In genomic region chr9:8401961-8402701, GRCh38 we compare ENCODE assay signal across 13 cellular contexts.
"Had no signal": no experiment of that assay in that cellular context is flagged by ENCODE, and none has a peak within 500 bp of the region (broad histone marks: within the 10 kb centered on the region; RNA-seq: fewer than 3 reads in every experiment).

No MANE protein-coding gene starts in this region.

- H3K9me3 Mint-ChIP-seq: activated B cell treated with CpG ODN at 0.5 μM for 24 hours; activated CD4-positive, alpha-beta T cell treated with anti-CD3 and anti-CD28 coated beads, Interleukin-2, amount 10 ng/mL, durations not matched to agents 7 days and 5 days; activated naive CD4-positive, alpha-beta T cell treated with anti-CD3 and anti-CD28 coated beads, Interleukin-2, amount 10 ng/mL, durations not matched to agents 7 days and 5 days; immature natural killer cell; nephron had no signal

- H3K4me3 Mint-ChIP-seq: activated B cell treated with CpG ODN at 0.5 μM for 24 hours; activated CD4-positive, alpha-beta T cell treated with anti-CD3 and anti-CD28 coated beads, Interleukin-2, amount 10 ng/mL, durations not matched to agents 7 days and 5 days; activated naive CD4-positive, alpha-beta T cell treated with anti-CD3 and anti-CD28 coated beads, Interleukin-2, amount 10 ng/mL, durations not matched to agents 7 days and 5 days; immature natural killer cell; nephron had no signal

- H3K4me1 Mint-ChIP-seq: activated B cell treated with CpG ODN at 0.5 μM for 24 hours; activated CD4-positive, alpha-beta T cell treated with anti-CD3 and anti-CD28 coated beads, Interleukin-2, amount 10 ng/mL, durations not matched to agents 7 days and 5 days; activated naive CD4-positive, alpha-beta T cell treated with anti-CD3 and anti-CD28 coated beads, Interleukin-2, amount 10 ng/mL, durations not matched to agents 7 days and 5 days; immature natural killer cell had no signal

- H3K27me3 Mint-ChIP-seq: activated B cell treated with CpG ODN at 0.5 μM for 24 hours; activated CD4-positive, alpha-beta T cell treated with anti-CD3 and anti-CD28 coated beads, Interleukin-2, amount 10 ng/mL, durations not matched to agents 7 days and 5 days; activated naive CD4-positive, alpha-beta T cell treated with anti-CD3 and anti-CD28 coated beads, Interleukin-2, amount 10 ng/mL, durations not matched to agents 7 days and 5 days had no signal

- DNase-seq: activated B cell treated with CpG ODN at 0.5 μM for 24 hours; activated CD4-positive, alpha-beta T cell treated with anti-CD3 and anti-CD28 coated beads, Interleukin-2, amount 10 ng/mL, durations not matched to agents 7 days and 5 days; activated CD8-positive, alpha-beta memory T cell treated with anti-CD3 and anti-CD28 coated beads for 24 hours; activated naive CD4-positive, alpha-beta T cell treated with anti-CD3 and anti-CD28 coated beads, Interleukin-2, amount 10 ng/mL, durations not matched to agents 7 days and 5 days; colonic mucosa; effector memory CD4-positive, alpha-beta T cell; erythroblast; immature natural killer cell; mesenchymal stem cell; stimulated activated CD4-positive, alpha-beta T cell treated with anti-CD3 and anti-CD28 coated beads, Interleukin-12 subunit alpha, Interleukin-12 subunit beta, amount 100 ng/mL, for 4 hours; stimulated activated naive CD4-positive, alpha-beta T cell; upper lobe of right lung had no signal

- H3K36me3 Mint-ChIP-seq: activated naive CD4-positive, alpha-beta T cell treated with anti-CD3 and anti-CD28 coated beads, Interleukin-2, amount 10 ng/mL, durations not matched to agents 7 days and 5 days; immature natural killer cell had no signal

- H3K27ac Mint-ChIP-seq: activated B cell treated with CpG ODN at 0.5 μM for 24 hours; activated CD4-positive, alpha-beta T cell treated with anti-CD3 and anti-CD28 coated beads, Interleukin-2, amount 10 ng/mL, durations not matched to agents 7 days and 5 days; activated naive CD4-positive, alpha-beta T cell treated with anti-CD3 and anti-CD28 coated beads, Interleukin-2, amount 10 ng/mL, durations not matched to agents 7 days and 5 days; immature natural killer cell had no signal
